Comparison of ENCODE assay signal across 16 cellular contexts in the genomic region with DNA sequence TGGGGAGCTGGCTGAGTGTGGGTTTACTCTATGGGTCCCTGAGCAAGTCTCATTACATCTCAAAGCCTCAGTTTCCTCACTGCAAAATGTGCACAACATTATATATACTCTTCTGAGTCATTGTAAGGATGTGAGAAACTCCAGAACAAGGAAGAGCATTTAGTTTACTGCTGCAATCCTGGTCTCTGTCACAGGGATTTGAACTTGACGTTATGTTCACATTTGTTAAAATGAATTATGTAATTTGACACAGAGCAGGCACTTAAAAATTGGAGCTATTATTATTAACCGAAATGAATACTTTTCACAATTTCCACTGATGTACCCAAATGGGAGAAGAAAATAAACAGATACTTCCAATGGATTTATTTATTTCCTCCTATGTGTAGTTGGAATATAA.
A peak's percentile ranks its signal among the peaks of the same experiment; 100 is the strongest.
DNase-seq lines count a peak whose midpoint lies in the region; ATAC-seq and TF ChIP-seq lines count a peak whose summit lies in the region.
"Had no signal": no experiment of that assay in that cellular context is flagged by ENCODE, and none has a peak within 500 bp of the region (broad histone marks: within the 10 kb centered on the region; RNA-seq: fewer than 3 reads in every experiment).

No MANE protein-coding gene starts in this region.

- H3K9me3 Mint-ChIP-seq in type B pancreatic cell (peaks cover 5% of the 10 kb centered on the region), glutamatergic neuron (ENCODE audit: unreplicated experiment) (peaks cover 2% of the 10 kb centered on the region)
- no peaks in the 10 kb centered on the region for H3K9me3 Mint-ChIP-seq in naive thymus-derived CD8-positive, alpha-beta T cell

- no peak overlapping the region for H2BK12ac ChIP-seq in neuronal stem cell (ENCODE audit: low read length)

- H3K4me3 Mint-ChIP-seq in type B pancreatic cell (no peak overlapping the region), glutamatergic neuron (ENCODE audit: unreplicated experiment) (no peak overlapping the region)
- H3K4me3 Mint-ChIP-seq in naive thymus-derived CD8-positive, alpha-beta T cell = no peak overlapping the region
- H3K4me3 Mint-ChIP-seq: CD14-positive monocyte had no signal

- no peak overlapping the region for H2BK5ac ChIP-seq in neuronal stem cell (ENCODE audit: low read length)

- peak overlapping the region; percentile 39 for H2AFZ ChIP-seq in neuronal stem cell (ENCODE audit: low read length)

- H2BK120ac ChIP-seq in neuronal stem cell (ENCODE audit: low read depth, low read length) = no peak overlapping the region

- POLR2A ChIA-PET in naive thymus-derived CD8-positive, alpha-beta T cell (lab: Charles Lee) = no interaction called here

- no peak overlapping the region for H4K91ac ChIP-seq in neuronal stem cell (ENCODE audit: low read depth, low read length, poor library complexity)

- H3K9ac ChIP-seq in neuronal stem cell (ENCODE audit: low read depth, low read length, poor library complexity) = no peak overlapping the region

- ATAC-seq in heart left ventricle (no peak), GM19452 (IDR thresholded peaks at IDR 0.05; ENCODE audit: unreplicated experiment) (no peak)
- no peak for ATAC-seq in naive thymus-derived CD8-positive, alpha-beta T cell

- no peak overlapping the region for H2BK15ac ChIP-seq in neuronal stem cell (ENCODE audit: low read length)

- H3K14ac ChIP-seq in neuronal stem cell (ENCODE audit: low read length) = no peak overlapping the region

- H3K36me3 Mint-ChIP-seq in type B pancreatic cell (peaks cover 16% of the 10 kb centered on the region), glutamatergic neuron (ENCODE audit: unreplicated experiment) (no peaks in the 10 kb centered on the region)
- H3K36me3 Mint-ChIP-seq in naive thymus-derived CD8-positive, alpha-beta T cell = no peaks in the 10 kb centered on the region
- H3K36me3 Mint-ChIP-seq: CD14-positive monocyte had no signal

- no peaks in the 10 kb centered on the region for H3K27me3 Mint-ChIP-seq in type B pancreatic cell
- H3K27me3 Mint-ChIP-seq in naive thymus-derived CD8-positive, alpha-beta T cell = peaks cover 4 to 39% (median 15%) of the 10 kb centered on the region in 5 donors
- H3K27me3 Mint-ChIP-seq in glutamatergic neuron (ENCODE audit: unreplicated experiment) = no peaks in the 10 kb centered on the region

- no peak overlapping the region for H3K4me2 ChIP-seq in neuronal stem cell (ENCODE audit: insufficient read depth, low read length, poor library complexity, severe bottlenecking)

- H3K27me3 ChIP-seq in left ventricle myocardium inferior (ENCODE audit: low read depth) = no peaks in the 10 kb centered on the region
- no peaks in the 10 kb centered on the region for H3K27me3 ChIP-seq in heart left ventricle
- H3K27me3 ChIP-seq in esophagus muscularis mucosa = no peaks in the 10 kb centered on the region
- H3K27me3 ChIP-seq in neuronal stem cell (ENCODE audit: control insufficient read depth in 3 of 3, insufficient read depth in 3 of 3, low read depth in 1 of 3, low read length in 3 of 3) = no peaks in the 10 kb centered on the region

- H3K4me3 ChIP-seq in left ventricle myocardium inferior (no peak overlapping the region), heart left ventricle (no peak overlapping the region), esophagus muscularis mucosa (no peak overlapping the region), neuronal stem cell (ENCODE audit: low read length in 2 of 2) (no peak overlapping the region)
- H3K4me3 ChIP-seq: GM12878, HAP-1 had no signal

- no peaks in the 10 kb centered on the region for H3K79me1 ChIP-seq in neuronal stem cell (ENCODE audit: low read depth, low read length)

- no peaks in the 10 kb centered on the region for H3K9me3 ChIP-seq in left ventricle myocardium inferior (replicated peaks)
- H3K9me3 ChIP-seq in heart left ventricle = no peaks in the 10 kb centered on the region
- no peaks in the 10 kb centered on the region for H3K9me3 ChIP-seq in esophagus muscularis mucosa
- no peaks in the 10 kb centered on the region for H3K9me3 ChIP-seq in neuronal stem cell (replicated peaks in 1 of 2; ENCODE audit: control insufficient read depth in 2 of 2, insufficient read depth in 1 of 2, low read depth in 1 of 2, low read length in 2 of 2)
- H3K9me3 ChIP-seq: HAP-1 had no signal

- peaks cover 100% of the 10 kb centered on the region for H3K4me1 ChIP-seq in left ventricle myocardium inferior
- peaks cover 0 to 91% (median 58%) of the 10 kb centered on the region in 12 donors for H3K4me1 ChIP-seq in heart left ventricle
- H3K4me1 ChIP-seq in esophagus muscularis mucosa = peaks cover 77 to 100% (median 91%) of the 10 kb centered on the region in 4 donors
- H3K4me1 ChIP-seq in neuronal stem cell (ENCODE audit: control insufficient read depth in 2 of 2, insufficient read depth in 1 of 2, low read depth in 1 of 2, low read length in 2 of 2) = peaks cover 9 to 19% of the 10 kb centered on the region in 2 donors
- H3K4me1 ChIP-seq: HAP-1 had no signal

- TF ChIP-seq CTCF in left ventricle myocardium inferior (IDR thresholded peaks at IDR 0.05; ENCODE audit: borderline replicate concordance) = no peak
- no peak for TF ChIP-seq CTCF in heart left ventricle (IDR thresholded peaks at IDR 0.05)
- no peak for TF ChIP-seq CTCF in esophagus muscularis mucosa (IDR thresholded peaks at IDR 0.05)
- no peak for TF ChIP-seq CTCF in type B pancreatic cell (conservative IDR thresholded peaks at IDR 0.05)
- no peak for TF ChIP-seq CTCF in glutamatergic neuron (IDR thresholded peaks at IDR 0.05; ENCODE audit: partially characterized antibody, unreplicated experiment)

- intact Hi-C loops in left ventricle myocardium inferior (cut with micrococcal nuclease) = no loop called here
- intact Hi-C loops in heart left ventricle (cut with DNase I) = loop anchor here in 1 of 10 donors (5.0 kb wide), 1 partner anchor 538 kb away; no protein-coding TSS in a partner anchor
- intact Hi-C loops in esophagus muscularis mucosa (cut with DNase I) = no loop called here

- DNase-seq in left ventricle myocardium inferior (no peak), heart left ventricle (no peak), esophagus muscularis mucosa (ENCODE audit: extremely low spot score) (no peak), neuronal stem cell (ENCODE audit: low spot score) (no peak), type B pancreatic cell (ENCODE audit: extremely low spot score, unreplicated experiment) (no peak), glutamatergic neuron (no peak)
- no peak for DNase-seq in naive thymus-derived CD8-positive, alpha-beta T cell
- DNase-seq: COR-L47, KBM-7, NCI-H1092, NCI-H226, NCI-H526 had no signal

- peak overlapping the region; percentile 29 for H3K27ac Mint-ChIP-seq in type B pancreatic cell
- no peak overlapping the region for H3K27ac Mint-ChIP-seq in naive thymus-derived CD8-positive, alpha-beta T cell
- H3K27ac Mint-ChIP-seq in glutamatergic neuron (ENCODE audit: unreplicated experiment) = no peak overlapping the region
- H3K27ac Mint-ChIP-seq: CD14-positive monocyte had no signal

- peaks cover 3% of the 10 kb centered on the region for H3K36me3 ChIP-seq in left ventricle myocardium inferior
- peaks cover 0 to 3% (median 0%) of the 10 kb centered on the region in 9 donors for H3K36me3 ChIP-seq in heart left ventricle
- H3K36me3 ChIP-seq in esophagus muscularis mucosa = peaks cover 0 to 4% (median 0%) of the 10 kb centered on the region in 4 donors
- no peaks in the 10 kb centered on the region for H3K36me3 ChIP-seq in neuronal stem cell (replicated peaks in 1 of 2; ENCODE audit: control insufficient read depth in 2 of 2, insufficient read depth in 2 of 2, low read length in 2 of 2)
- H3K36me3 ChIP-seq: HAP-1 had no signal

- peak overlapping the region; percentile 14 for H3K27ac ChIP-seq in left ventricle myocardium inferior (replicated peaks)
- peak overlapping the region in 1 of 12 donors; percentile 77 for H3K27ac ChIP-seq in heart left ventricle
- peak overlapping the region; percentile 37 to 64 (median 54) for H3K27ac ChIP-seq in esophagus muscularis mucosa (replicated peaks in 1 of 4)
- no peak overlapping the region for H3K27ac ChIP-seq in neuronal stem cell (replicated peaks; ENCODE audit: low read length)

- H2AK5ac ChIP-seq in neuronal stem cell (ENCODE audit: low read depth, low read length) = no peak overlapping the region

- H3K18ac ChIP-seq in neuronal stem cell (ENCODE audit: low read length) = no peak overlapping the region

- H4K8ac ChIP-seq in neuronal stem cell (ENCODE audit: low read depth, low read length) = no peak overlapping the region

- TF ChIP-seq POLR2A in heart left ventricle (IDR thresholded peaks at IDR 0.05) = no peak
- TF ChIP-seq POLR2A in esophagus muscularis mucosa (IDR thresholded peaks at IDR 0.05; ENCODE audit: low read depth) = no peak

- H3K23ac ChIP-seq in neuronal stem cell (ENCODE audit: low read depth, low read length, poor library complexity) = no peak overlapping the region

- H3K4ac ChIP-seq in neuronal stem cell (ENCODE audit: low read length) = no peak overlapping the region

- TF ChIP-seq EP300 in esophagus muscularis mucosa (IDR thresholded peaks at IDR 0.05) = no peak

- WGBS in heart left ventricle, 4 donors = 59 to 74% (median 72%) methylated on average over 2 of the region's 2 CpGs
- WGBS in esophagus muscularis mucosa = 29% methylated on average over 2 of the region's 2 CpGs
- WGBS in neuronal stem cell (ENCODE audit: extremely low coverage in 2 of 2, insufficient read length in 2 of 2, insufficient replicate concordance in 1 of 2), 2 donors = no CpG with 5 or more reads among the region's 2 CpGs

- peaks cover 50% of the 10 kb centered on the region for H3K4me1 Mint-ChIP-seq in type B pancreatic cell (ENCODE audit: unreplicated experiment)
- H3K4me1 Mint-ChIP-seq in naive thymus-derived CD8-positive, alpha-beta T cell = peaks cover 3 to 7% (median 5%) of the 10 kb centered on the region in 4 donors
- H3K4me1 Mint-ChIP-seq in glutamatergic neuron (ENCODE audit: low read depth, unreplicated experiment) = peaks cover 57% of the 10 kb centered on the region
